ENCODE assay signal across 1 cellular context in the genomic region with DNA sequence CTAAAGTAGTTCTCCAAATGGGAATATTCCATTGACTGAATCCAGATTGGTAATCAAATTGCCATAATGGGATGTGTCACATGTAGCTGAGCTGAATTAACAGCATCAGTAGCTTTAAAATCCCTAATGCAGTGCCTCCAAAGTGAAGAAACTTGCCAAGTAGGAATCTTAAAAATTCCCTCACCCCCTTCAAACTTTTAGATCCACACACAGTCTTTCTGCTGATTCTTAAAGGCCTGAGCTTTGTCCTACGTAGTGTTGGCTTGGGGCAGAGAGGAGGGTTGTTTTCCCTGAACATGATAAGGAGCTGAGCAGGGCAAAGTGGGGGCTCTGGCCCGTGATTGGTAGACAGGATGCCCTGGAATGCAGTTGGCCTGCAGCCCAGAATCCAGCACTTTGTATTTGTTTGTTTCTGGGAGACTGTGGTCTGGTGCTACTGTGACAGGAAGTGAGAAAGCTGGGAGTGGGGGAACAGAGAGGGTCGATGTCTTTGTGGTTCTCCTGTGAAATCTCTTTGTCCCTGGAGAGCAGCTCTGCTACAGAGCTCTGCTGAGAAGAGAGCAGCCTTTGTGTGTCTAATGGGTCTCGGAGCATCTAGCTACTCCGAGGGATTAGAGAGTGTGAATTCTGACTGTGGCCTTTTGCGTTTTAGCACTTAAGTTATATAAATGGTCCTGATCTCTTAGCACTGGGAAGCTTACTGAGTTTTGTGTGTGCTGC.
TF ChIP-seq lines count a peak whose summit lies in the region.

No MANE protein-coding gene starts in this region.

TF ChIP-seq in HepG2, 621 proteins besides CTCF, POLR2A, EP300 and RAD21 (continued from another document and continues in another):
- TF ChIP-seq REPIN1 (CRISPR knock-in tag; IDR thresholded peaks at IDR 0.05; ENCODE audit: borderline replicate concordance, low read depth) (no peak; the same call in 1 of the 2 replicates), ZNF780A (CRISPR knock-in tag; IDR thresholded peaks at IDR 0.05) (0 out of 2 replicates have a peak, but pooled peaks have one; percentile 46), SNAPC2 (CRISPR knock-in tag; IDR thresholded peaks at IDR 0.05) (0 out of 2 replicates have a peak, but pooled peaks have one; percentile 36), ATM (IDR thresholded peaks at IDR 0.05; ENCODE audit: borderline replicate concordance) (no peak), HDAC2 (CRISPR knock-in tag; IDR thresholded peaks at IDR 0.05) (peak; percentile 91), EZH2 (conservative IDR thresholded peaks at IDR 0.05; ENCODE audit: low read depth, low read length) (no peak), GATA4 (IDR thresholded peaks at IDR 0.05; ENCODE audit: borderline replicate concordance, low read depth) (peak; percentile 65; the same call in 1 of the 2 replicates), POLR2AphosphoS2 (IDR thresholded peaks at IDR 0.05; ENCODE audit: low read depth, low read length) (no peak), ZNF296 (CRISPR knock-in tag; conservative IDR thresholded peaks at IDR 0.05) (no peak), IKZF1 (IDR thresholded peaks at IDR 0.05) (no peak), ZNF577 (CRISPR knock-in tag; IDR thresholded peaks at IDR 0.05; ENCODE audit: borderline replicate concordance, low read depth) (no peak), ATRX (CRISPR knock-in tag; IDR thresholded peaks at IDR 0.05; ENCODE audit: borderline replicate concordance) (no peak), ZNF34 (CRISPR knock-in tag; IDR thresholded peaks at IDR 0.05; ENCODE audit: borderline replicate concordance) (0 out of 2 replicates have a peak, but pooled peaks have one; percentile 30), ZNF326 (CRISPR knock-in tag; IDR thresholded peaks at IDR 0.05; ENCODE audit: borderline replicate concordance) (no peak), THYN1 (CRISPR knock-in tag; IDR thresholded peaks at IDR 0.05; ENCODE audit: borderline replicate concordance, low read depth) (no peak), AHR (CRISPR knock-in tag; IDR thresholded peaks at IDR 0.05) (no peak), KMT2B (CRISPR knock-in tag; IDR thresholded peaks at IDR 0.05) (peak; percentile 59; the same call in 1 of the 2 replicates), CC2D1A (CRISPR knock-in tag; IDR thresholded peaks at IDR 0.05) (no peak), MAZ (IDR thresholded peaks at IDR 0.05; ENCODE audit: borderline replicate concordance, low read depth, low read length) (peak; percentile 19; the same call in 1 of the 2 replicates), MAZ (CRISPR knock-in tag; IDR thresholded peaks at IDR 0.05; ENCODE audit: low read depth) (peak; percentile 32; the same call in 1 of the 2 replicates), MIER2 (CRISPR knock-in tag; IDR thresholded peaks at IDR 0.05) (no peak), ZNF543 (CRISPR knock-in tag; IDR thresholded peaks at IDR 0.05) (0 out of 2 replicates have a peak, but pooled peaks have one; percentile 66), ZNF746 (CRISPR knock-in tag; IDR thresholded peaks at IDR 0.05) (peak; percentile 86; the same call in 1 of the 2 replicates), ZNF781 (CRISPR knock-in tag; IDR thresholded peaks at IDR 0.05; ENCODE audit: borderline replicate concordance, not compliant biosample characterization) (no peak), MEIS1 (CRISPR knock-in tag; IDR thresholded peaks at IDR 0.05; ENCODE audit: borderline replicate concordance) (0 out of 2 replicates have a peak, but pooled peaks have one; percentile 37), ZNF33B (CRISPR knock-in tag; IDR thresholded peaks at IDR 0.05) (no peak), RBM39 (IDR thresholded peaks at IDR 0.05; ENCODE audit: low read depth, low read length, poor library complexity, severe bottlenecking) (no peak), MTF1 (CRISPR knock-in tag; IDR thresholded peaks at IDR 0.05) (no peak), ZBTB7A (CRISPR knock-in tag; IDR thresholded peaks at IDR 0.05) (peak; percentile 67; the same call in 1 of the 2 replicates), ZSCAN30 (CRISPR knock-in tag; IDR thresholded peaks at IDR 0.05) (0 out of 2 replicates have a peak, but pooled peaks have one; percentile 51), ZNF619 (CRISPR knock-in tag; IDR thresholded peaks at IDR 0.05) (no peak)
- TF ChIP-seq, protein P1, sequence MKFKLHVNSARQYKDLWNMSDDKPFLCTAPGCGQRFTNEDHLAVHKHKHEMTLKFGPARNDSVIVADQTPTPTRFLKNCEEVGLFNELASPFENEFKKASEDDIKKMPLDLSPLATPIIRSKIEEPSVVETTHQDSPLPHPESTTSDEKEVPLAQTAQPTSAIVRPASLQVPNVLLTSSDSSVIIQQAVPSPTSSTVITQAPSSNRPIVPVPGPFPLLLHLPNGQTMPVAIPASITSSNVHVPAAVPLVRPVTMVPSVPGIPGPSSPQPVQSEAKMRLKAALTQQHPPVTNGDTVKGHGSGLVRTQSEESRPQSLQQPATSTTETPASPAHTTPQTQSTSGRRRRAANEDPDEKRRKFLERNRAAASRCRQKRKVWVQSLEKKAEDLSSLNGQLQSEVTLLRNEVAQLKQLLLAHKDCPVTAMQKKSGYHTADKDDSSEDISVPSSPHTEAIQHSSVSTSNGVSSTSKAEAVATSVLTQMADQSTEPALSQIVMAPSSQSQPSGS (CRISPR knock-in tag; IDR thresholded peaks at IDR 0.05) = peak; percentile 40
- TF ChIP-seq, protein P2, sequence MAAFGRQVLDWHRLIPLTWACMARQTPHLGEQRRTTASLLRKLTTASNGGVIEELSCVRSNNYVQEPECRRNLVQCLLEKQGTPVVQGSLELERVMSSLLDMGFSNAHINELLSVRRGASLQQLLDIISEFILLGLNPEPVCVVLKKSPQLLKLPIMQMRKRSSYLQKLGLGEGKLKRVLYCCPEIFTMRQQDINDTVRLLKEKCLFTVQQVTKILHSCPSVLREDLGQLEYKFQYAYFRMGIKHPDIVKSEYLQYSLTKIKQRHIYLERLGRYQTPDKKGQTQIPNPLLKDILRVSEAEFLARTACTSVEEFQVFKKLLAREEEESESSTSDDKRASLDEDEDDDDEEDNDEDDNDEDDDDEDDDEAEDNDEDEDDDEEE (CRISPR knock-in tag; IDR thresholded peaks at IDR 0.05) = 0 out of 2 replicates have a peak, but pooled peaks have one; percentile 41
- TF ChIP-seq, protein P3, sequence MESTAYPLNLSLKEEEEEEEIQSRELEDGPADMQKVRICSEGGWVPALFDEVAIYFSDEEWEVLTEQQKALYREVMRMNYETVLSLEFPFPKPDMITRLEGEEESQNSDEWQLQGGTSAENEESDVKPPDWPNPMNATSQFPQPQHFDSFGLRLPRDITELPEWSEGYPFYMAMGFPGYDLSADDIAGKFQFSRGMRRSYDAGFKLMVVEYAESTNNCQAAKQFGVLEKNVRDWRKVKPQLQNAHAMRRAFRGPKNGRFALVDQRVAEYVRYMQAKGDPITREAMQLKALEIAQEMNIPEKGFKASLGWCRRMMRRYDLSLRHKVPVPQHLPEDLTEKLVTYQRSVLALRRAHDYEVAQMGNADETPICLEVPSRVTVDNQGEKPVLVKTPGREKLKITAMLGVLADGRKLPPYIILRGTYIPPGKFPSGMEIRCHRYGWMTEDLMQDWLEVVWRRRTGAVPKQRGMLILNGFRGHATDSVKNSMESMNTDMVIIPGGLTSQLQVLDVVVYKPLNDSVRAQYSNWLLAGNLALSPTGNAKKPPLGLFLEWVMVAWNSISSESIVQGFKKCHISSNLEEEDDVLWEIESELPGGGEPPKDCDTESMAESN (CRISPR knock-in tag; conservative IDR thresholded peaks at IDR 0.05) = no peak
- TF ChIP-seq, protein P4, sequence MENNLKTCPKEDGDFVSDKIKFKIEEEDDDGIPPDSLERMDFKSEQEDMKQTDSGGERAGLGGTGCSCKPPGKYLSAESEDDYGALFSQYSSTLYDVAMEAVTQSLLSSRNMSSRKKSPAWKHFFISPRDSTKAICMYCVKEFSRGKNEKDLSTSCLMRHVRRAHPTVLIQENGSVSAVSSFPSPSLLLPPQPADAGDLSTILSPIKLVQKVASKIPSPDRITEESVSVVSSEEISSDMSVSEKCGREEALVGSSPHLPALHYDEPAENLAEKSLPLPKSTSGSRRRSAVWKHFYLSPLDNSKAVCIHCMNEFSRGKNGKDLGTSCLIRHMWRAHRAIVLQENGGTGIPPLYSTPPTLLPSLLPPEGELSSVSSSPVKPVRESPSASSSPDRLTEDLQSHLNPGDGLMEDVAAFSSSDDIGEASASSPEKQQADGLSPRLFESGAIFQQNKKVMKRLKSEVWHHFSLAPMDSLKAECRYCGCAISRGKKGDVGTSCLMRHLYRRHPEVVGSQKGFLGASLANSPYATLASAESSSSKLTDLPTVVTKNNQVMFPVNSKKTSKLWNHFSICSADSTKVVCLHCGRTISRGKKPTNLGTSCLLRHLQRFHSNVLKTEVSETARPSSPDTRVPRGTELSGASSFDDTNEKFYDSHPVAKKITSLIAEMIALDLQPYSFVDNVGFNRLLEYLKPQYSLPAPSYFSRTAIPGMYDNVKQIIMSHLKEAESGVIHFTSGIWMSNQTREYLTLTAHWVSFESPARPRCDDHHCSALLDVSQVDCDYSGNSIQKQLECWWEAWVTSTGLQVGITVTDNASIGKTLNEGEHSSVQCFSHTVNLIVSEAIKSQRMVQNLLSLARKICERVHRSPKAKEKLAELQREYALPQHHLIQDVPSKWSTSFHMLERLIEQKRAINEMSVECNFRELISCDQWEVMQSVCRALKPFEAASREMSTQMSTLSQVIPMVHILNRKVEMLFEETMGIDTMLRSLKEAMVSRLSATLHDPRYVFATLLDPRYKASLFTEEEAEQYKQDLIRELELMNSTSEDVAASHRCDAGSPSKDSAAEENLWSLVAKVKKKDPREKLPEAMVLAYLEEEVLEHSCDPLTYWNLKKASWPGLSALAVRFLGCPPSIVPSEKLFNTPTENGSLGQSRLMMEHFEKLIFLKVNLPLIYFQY (CRISPR knock-in tag; IDR thresholded peaks at IDR 0.05; ENCODE audit: borderline replicate concordance) = 0 out of 2 replicates have a peak, but pooled peaks have one; percentile 51
- TF ChIP-seq, protein P5, sequence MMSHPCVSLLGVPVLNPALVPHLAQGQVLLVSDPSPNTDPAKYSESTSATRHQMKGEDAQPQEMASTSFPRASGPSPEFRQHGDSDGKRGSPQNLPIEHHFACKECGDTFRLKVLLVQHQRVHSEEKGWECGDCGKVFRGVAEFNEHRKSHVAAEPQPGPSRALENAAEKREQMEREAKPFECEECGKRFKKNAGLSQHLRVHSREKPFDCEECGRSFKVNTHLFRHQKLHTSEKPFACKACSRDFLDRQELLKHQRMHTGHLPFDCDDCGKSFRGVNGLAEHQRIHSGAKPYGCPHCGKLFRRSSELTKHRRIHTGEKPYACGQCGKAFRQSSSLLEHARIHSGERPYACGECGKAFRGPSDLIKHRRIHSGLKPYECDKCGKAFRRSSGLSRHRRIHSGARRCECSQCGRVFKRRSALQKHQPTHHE (CRISPR knock-in tag; IDR thresholded peaks at IDR 0.05; ENCODE audit: borderline replicate concordance) = no peak
- TF ChIP-seq, protein P6, sequence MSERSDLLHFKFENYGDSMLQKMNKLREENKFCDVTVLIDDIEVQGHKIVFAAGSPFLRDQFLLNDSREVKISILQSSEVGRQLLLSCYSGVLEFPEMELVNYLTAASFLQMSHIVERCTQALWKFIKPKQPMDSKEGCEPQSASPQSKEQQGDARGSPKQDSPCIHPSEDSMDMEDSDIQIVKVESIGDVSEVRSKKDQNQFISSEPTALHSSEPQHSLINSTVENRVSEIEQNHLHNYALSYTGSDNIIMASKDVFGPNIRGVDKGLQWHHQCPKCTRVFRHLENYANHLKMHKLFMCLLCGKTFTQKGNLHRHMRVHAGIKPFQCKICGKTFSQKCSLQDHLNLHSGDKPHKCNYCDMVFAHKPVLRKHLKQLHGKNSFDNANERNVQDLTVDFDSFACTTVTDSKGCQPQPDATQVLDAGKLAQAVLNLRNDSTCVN (CRISPR knock-in tag; IDR thresholded peaks at IDR 0.05; ENCODE audit: borderline replicate concordance) = no peak; the same call in 1 of the 2 replicates
- TF ChIP-seq, protein P7, sequence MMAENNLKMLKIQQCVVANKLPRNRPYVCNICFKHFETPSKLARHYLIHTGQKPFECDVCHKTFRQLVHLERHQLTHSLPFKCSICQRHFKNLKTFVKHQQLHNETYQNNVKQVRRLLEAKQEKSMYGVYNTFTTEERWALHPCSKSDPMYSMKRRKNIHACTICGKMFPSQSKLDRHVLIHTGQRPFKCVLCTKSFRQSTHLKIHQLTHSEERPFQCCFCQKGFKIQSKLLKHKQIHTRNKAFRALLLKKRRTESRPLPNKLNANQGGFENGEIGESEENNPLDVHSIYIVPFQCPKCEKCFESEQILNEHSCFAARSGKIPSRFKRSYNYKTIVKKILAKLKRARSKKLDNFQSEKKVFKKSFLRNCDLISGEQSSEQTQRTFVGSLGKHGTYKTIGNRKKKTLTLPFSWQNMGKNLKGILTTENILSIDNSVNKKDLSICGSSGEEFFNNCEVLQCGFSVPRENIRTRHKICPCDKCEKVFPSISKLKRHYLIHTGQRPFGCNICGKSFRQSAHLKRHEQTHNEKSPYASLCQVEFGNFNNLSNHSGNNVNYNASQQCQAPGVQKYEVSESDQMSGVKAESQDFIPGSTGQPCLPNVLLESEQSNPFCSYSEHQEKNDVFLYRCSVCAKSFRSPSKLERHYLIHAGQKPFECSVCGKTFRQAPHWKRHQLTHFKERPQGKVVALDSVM (CRISPR knock-in tag; IDR thresholded peaks at IDR 0.05) = peak; percentile 44
- TF ChIP-seq, protein P8, sequence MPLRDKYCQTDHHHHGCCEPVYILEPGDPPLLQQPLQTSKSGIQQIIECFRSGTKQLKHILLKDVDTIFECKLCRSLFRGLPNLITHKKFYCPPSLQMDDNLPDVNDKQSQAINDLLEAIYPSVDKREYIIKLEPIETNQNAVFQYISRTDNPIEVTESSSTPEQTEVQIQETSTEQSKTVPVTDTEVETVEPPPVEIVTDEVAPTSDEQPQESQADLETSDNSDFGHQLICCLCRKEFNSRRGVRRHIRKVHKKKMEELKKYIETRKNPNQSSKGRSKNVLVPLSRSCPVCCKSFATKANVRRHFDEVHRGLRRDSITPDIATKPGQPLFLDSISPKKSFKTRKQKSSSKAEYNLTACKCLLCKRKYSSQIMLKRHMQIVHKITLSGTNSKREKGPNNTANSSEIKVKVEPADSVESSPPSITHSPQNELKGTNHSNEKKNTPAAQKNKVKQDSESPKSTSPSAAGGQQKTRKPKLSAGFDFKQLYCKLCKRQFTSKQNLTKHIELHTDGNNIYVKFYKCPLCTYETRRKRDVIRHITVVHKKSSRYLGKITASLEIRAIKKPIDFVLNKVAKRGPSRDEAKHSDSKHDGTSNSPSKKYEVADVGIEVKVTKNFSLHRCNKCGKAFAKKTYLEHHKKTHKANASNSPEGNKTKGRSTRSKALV (CRISPR knock-in tag; IDR thresholded peaks at IDR 0.05) = no peak
